ENCODE assay signal across 11 cellular contexts in genomic region chr10:56633876-56634452, GRCh38.
DNase-seq lines count a peak whose midpoint lies in the region; ATAC-seq and TF ChIP-seq lines count a peak whose summit lies in the region.
"Had no signal": no experiment of that assay in that cellular context is flagged by ENCODE, and none has a peak within 500 bp of the region (broad histone marks: within the 10 kb centered on the region; RNA-seq: fewer than 3 reads in every experiment).

No MANE protein-coding gene starts in this region.

- no peaks in the 10 kb centered on the region for H3F3A ChIP-seq in GM23338 (replicated peaks; ENCODE audit: low read depth)
- H3F3A ChIP-seq in SU-DHL-6 (ENCODE audit: insufficient read depth): no peaks in the 10 kb centered on the region

- H3K4me3 ChIP-seq in GM23338: no peak overlapping the region
- H3K4me3 ChIP-seq in SU-DHL-6 (ENCODE audit: insufficient read depth, low read length, poor library complexity, severe bottlenecking): no peak overlapping the region
- H3K4me3 ChIP-seq in aorta (ENCODE audit: low read length in 2 of 2): no peak overlapping the region

- no peak for TF ChIP-seq CTCF in GM23338 (conservative IDR thresholded peaks at IDR 0.05; ENCODE audit: low read depth in 2 of 2)
- no peak for TF ChIP-seq CTCF in SU-DHL-6 (IDR thresholded peaks at IDR 0.05; ENCODE audit: insufficient read depth, low read length, poor library complexity, severe bottlenecking)

- intact Hi-C loops in aorta (cut with DNase I): no loop called here

- H3K27ac ChIP-seq in GM23338 (ENCODE audit: low read depth): no peak overlapping the region
- H3K27ac ChIP-seq in SU-DHL-6 (ENCODE audit: low read depth, low read length): peak overlapping the region; percentile 46
- no peak overlapping the region for H3K27ac ChIP-seq in aorta (ENCODE audit: low read depth in 1 of 2, low read length in 2 of 2)

- H3K79me2 ChIP-seq in GM23338 (replicated peaks; ENCODE audit: insufficient read depth): no peaks in the 10 kb centered on the region
- H3K79me2 ChIP-seq in SU-DHL-6 (ENCODE audit: insufficient read depth, low read length): no peaks in the 10 kb centered on the region

- peak; percentile 100 for ATAC-seq in GM18870 (IDR thresholded peaks at IDR 0.05; ENCODE audit: unreplicated experiment)
- no peak for ATAC-seq in GM23338
- ATAC-seq in HG03460 (IDR thresholded peaks at IDR 0.05; ENCODE audit: unreplicated experiment): peak; percentile 100
- ATAC-seq in aorta (ENCODE audit: low FRiP score): no peak

- 78 to 85% methylated on average over 1 of the region's 1 CpG for WGBS in aorta, 2 donors

- H3K9me2 ChIP-seq in GM23338 (ENCODE audit: insufficient read depth) (no peaks in the 10 kb centered on the region), SU-DHL-6 (replicated peaks; ENCODE audit: insufficient read depth, low read length) (no peaks in the 10 kb centered on the region)

- H2AFZ ChIP-seq in GM23338 (peak overlapping the region; percentile 63; the same call in 1 of the 2 replicates), SU-DHL-6 (ENCODE audit: low read depth, low read length, severe bottlenecking) (no peak overlapping the region)

- H3K4me2 ChIP-seq in GM23338 (no peak overlapping the region), SU-DHL-6 (ENCODE audit: low read depth, low read length, poor library complexity, severe bottlenecking) (peak overlapping the region; percentile 44)

- H3K36me3 Mint-ChIP-seq in GM23338 (ENCODE audit: low read depth): no peaks in the 10 kb centered on the region

- H3K27me3 ChIP-seq in GM23338 (ENCODE audit: insufficient read depth): no peaks in the 10 kb centered on the region
- H3K27me3 ChIP-seq in SU-DHL-6 (ENCODE audit: low read length): no peaks in the 10 kb centered on the region
- no peaks in the 10 kb centered on the region for H3K27me3 ChIP-seq in aorta (ENCODE audit: control insufficient read depth in 1 of 2, insufficient read depth in 2 of 2, low read length in 1 of 2)

- H3K9ac ChIP-seq in SU-DHL-6 (ENCODE audit: low read length): no peak overlapping the region

- no peaks in the 10 kb centered on the region for H3K4me1 ChIP-seq in GM23338 (ENCODE audit: insufficient read depth)
- H3K4me1 ChIP-seq in aorta (ENCODE audit: control insufficient read depth in 1 of 2, insufficient read depth in 2 of 2, low read length in 2 of 2): no peaks in the 10 kb centered on the region

- no peaks in the 10 kb centered on the region for H3K36me3 ChIP-seq in GM23338 (ENCODE audit: insufficient read depth)
- H3K36me3 ChIP-seq in SU-DHL-6 (ENCODE audit: low read length): no peaks in the 10 kb centered on the region
- no peaks in the 10 kb centered on the region for H3K36me3 ChIP-seq in aorta (ENCODE audit: control insufficient read depth in 1 of 2, insufficient read depth in 2 of 2, low read length in 1 of 2)

- H3K27me3 Mint-ChIP-seq in GM23338 (ENCODE audit: insufficient read depth, low read depth, poor library complexity): peaks cover 1% of the 10 kb centered on the region

- H3K4me1 Mint-ChIP-seq in GM23338: no peaks in the 10 kb centered on the region

- H4K20me1 ChIP-seq in GM23338 (replicated peaks; ENCODE audit: insufficient read depth) (no peaks in the 10 kb centered on the region), SU-DHL-6 (ENCODE audit: low read depth, low read length) (no peaks in the 10 kb centered on the region)

- H3K27ac Mint-ChIP-seq in GM23338: no peak overlapping the region
- H3K27ac Mint-ChIP-seq: activated naive CD4-positive, alpha-beta T cell treated with anti-CD3 and anti-CD28 coated beads for 36 hours; T-helper 1 cell treated with Interleukin-12 subunit alpha and Interleukin-12 subunit beta and Interleukin-4 antibody, amounts not matched to agents 30 μg/mL and 1 μg/mL, for 36 hours had no signal

- H3K9me3 Mint-ChIP-seq in GM23338: peaks cover 7% of the 10 kb centered on the region; the same call in 1 of the 3 replicates

- DNase-seq in GM23338 (ENCODE audit: low spot score) (no peak), T-helper 1 cell (no peak), aorta (no peak), OCI-M1 (lab: John Stamatoyannopoulos, UW) (no peak), NCI-H526 treated with DMSO at 0.1 percent for 48 hours (lab: John Stamatoyannopoulos, UW) (no peak)
- DNase-seq: activated naive CD4-positive, alpha-beta T cell treated with anti-CD3 and anti-CD28 coated beads for 36 hours; KBM-7 had no signal

- H3K9me3 ChIP-seq in SU-DHL-6 (ENCODE audit: insufficient read depth, low read length) (no peaks in the 10 kb centered on the region), aorta (ENCODE audit: control insufficient read depth, low read length) (no peaks in the 10 kb centered on the region)

- no peak overlapping the region for H3K4me3 Mint-ChIP-seq in GM23338
- H3K4me3 Mint-ChIP-seq: activated naive CD4-positive, alpha-beta T cell treated with anti-CD3 and anti-CD28 coated beads for 36 hours; T-helper 1 cell treated with Interleukin-12 subunit alpha and Interleukin-12 subunit beta and Interleukin-4 antibody, amounts not matched to agents 30 μg/mL and 1 μg/mL, for 36 hours had no signal

TF ChIP-seq in GM23338, 12 proteins besides CTCF, POLR2A, EP300 and RAD21:
- TF ChIP-seq EZH2 (IDR thresholded peaks at IDR 0.05; ENCODE audit: low read depth, unreplicated experiment) (no peak), EZH2phosphoT487 (IDR thresholded peaks at IDR 0.05; ENCODE audit: unreplicated experiment) (no peak), ETS1 (IDR thresholded peaks at IDR 0.05) (no peak)

Comparison
In these comparisons a context has a peak if more than half of its experiments do, and no peak if none do; other contexts are left out.
1. ATAC-seq: peak in GM18870 (single experiment) and HG03460 (single experiment); none in GM23338 (single experiment) and aorta (single experiment).